ENCODE assay signal across 8 cellular contexts in the genomic region with DNA sequence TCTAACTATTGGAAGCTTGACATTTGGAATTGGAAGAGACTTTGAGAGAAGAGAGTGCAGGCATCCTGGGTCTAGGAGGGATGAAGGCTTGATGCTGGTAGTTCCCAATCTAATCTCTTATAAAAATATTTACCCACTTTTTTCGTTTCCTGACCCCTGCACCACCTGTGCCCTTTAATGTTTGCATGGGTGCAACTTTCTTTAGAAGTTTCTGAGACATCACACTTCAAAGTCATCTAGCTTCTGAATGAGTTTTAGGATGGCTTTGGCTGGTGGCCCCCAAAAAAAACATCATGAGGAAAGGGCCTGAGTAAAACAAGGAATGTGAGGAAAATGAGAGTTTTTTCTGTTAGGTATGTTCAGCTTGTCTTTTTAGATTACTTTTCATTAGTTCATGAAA. TPM values are rescaled to one million over a fixed set of nuclear protein-coding genes. Genes with fewer than 3 reads are reported as not detected.
DNase-seq lines count a peak whose midpoint lies in the region; ATAC-seq and TF ChIP-seq lines count a peak whose summit lies in the region.

No MANE protein-coding gene starts in this region.

- POLR2A ChIA-PET in activated CD4-positive, alpha-beta T cell treated with anti-CD3 and anti-CD28 coated beads, Interleukin-2, amount 10 ng/mL, durations not matched to agents 7 days and 5 days (lab: Charles Lee) = no interaction called here

- H3K27me3 ChIP-seq in left lung (no peaks in the 10 kb centered on the region), suprapubic skin (no peaks in the 10 kb centered on the region)

- H3K4me3 ChIP-seq in left lung (peak overlapping the region; percentile 80 to 100), suprapubic skin (peak overlapping the region; percentile 99)

- CTCF ChIA-PET in activated CD4-positive, alpha-beta T cell treated with anti-CD3 and anti-CD28 coated beads, Interleukin-2, amount 10 ng/mL, durations not matched to agents 7 days and 5 days (lab: Charles Lee) = interaction anchor here (1.1 kb wide), 1 partner anchor 8 kb away, joined by 3 read pairs; no protein-coding TSS in a partner anchor

- no peak for TF ChIP-seq EP300 in suprapubic skin (IDR thresholded peaks at IDR 0.05)

- TF ChIP-seq POLR2A in suprapubic skin (IDR thresholded peaks at IDR 0.05) = no peak

- H3K27ac Mint-ChIP-seq in activated CD4-positive, alpha-beta T cell treated with anti-CD3 and anti-CD28 coated beads, Interleukin-2, amount 10 ng/mL, durations not matched to agents 7 days and 5 days = peak overlapping the region; percentile 92
- peak overlapping the region; percentile 96 for H3K27ac Mint-ChIP-seq in activated naive CD8-positive, alpha-beta T cell treated with anti-CD3 and anti-CD28 coated beads, Interleukin-2, amount 50 U/mL, for 24 hours

- peaks cover 33% of the 10 kb centered on the region for H3K4me1 Mint-ChIP-seq in activated CD4-positive, alpha-beta T cell treated with anti-CD3 and anti-CD28 coated beads, Interleukin-2, amount 10 ng/mL, durations not matched to agents 7 days and 5 days
- peaks cover 27% of the 10 kb centered on the region for H3K4me1 Mint-ChIP-seq in activated naive CD8-positive, alpha-beta T cell treated with anti-CD3 and anti-CD28 coated beads, Interleukin-2, amount 50 U/mL, for 24 hours

- H3K4me1 ChIP-seq in left lung (peaks cover 6 to 23% of the 10 kb centered on the region in 2 donors), suprapubic skin (peaks cover 19% of the 10 kb centered on the region)

- peaks cover 38% of the 10 kb centered on the region for H3K36me3 Mint-ChIP-seq in activated CD4-positive, alpha-beta T cell treated with anti-CD3 and anti-CD28 coated beads, Interleukin-2, amount 10 ng/mL, durations not matched to agents 7 days and 5 days (ENCODE audit: low read depth)
- H3K36me3 Mint-ChIP-seq in activated naive CD8-positive, alpha-beta T cell treated with anti-CD3 and anti-CD28 coated beads, Interleukin-2, amount 50 U/mL, for 24 hours (ENCODE audit: low read depth) = peaks cover 35% of the 10 kb centered on the region

- no peaks in the 10 kb centered on the region for H3K9me3 ChIP-seq in left lung
- H3K9me3 ChIP-seq in suprapubic skin = no peaks in the 10 kb centered on the region

- H3K4me3 Mint-ChIP-seq in activated CD4-positive, alpha-beta T cell treated with anti-CD3 and anti-CD28 coated beads, Interleukin-2, amount 10 ng/mL, durations not matched to agents 7 days and 5 days = peak overlapping the region; percentile 94
- peak overlapping the region; percentile 95 for H3K4me3 Mint-ChIP-seq in activated naive CD8-positive, alpha-beta T cell treated with anti-CD3 and anti-CD28 coated beads, Interleukin-2, amount 50 U/mL, for 24 hours

- intact Hi-C loops in left lung (cut with DNase I) = no loop called here

- no peak for DNase-seq in activated CD4-positive, alpha-beta T cell treated with anti-CD3 and anti-CD28 coated beads, Interleukin-2, amount 10 ng/mL, durations not matched to agents 7 days and 5 days
- no peak for DNase-seq in activated CD4-positive, alpha-beta T cell treated with anti-CD3 and anti-CD28 coated beads for 1 hour
- DNase-seq in activated naive CD8-positive, alpha-beta T cell treated with anti-CD3 and anti-CD28 coated beads, Interleukin-2, amount 50 U/mL, for 24 hours = no peak
- DNase-seq in left lung (no peak), suprapubic skin (ENCODE audit: low spot score in 2 of 2) (no peak), CD1c-positive myeloid dendritic cell (ENCODE audit: extremely low spot score) (no peak), NCI-H1048 (lab: John Stamatoyannopoulos, UW) (no peak)
- no peak for DNase-seq in activated CD4-positive, CD25-positive, alpha-beta regulatory T cell treated with anti-CD3 and anti-CD28 coated beads, Interleukin-2, amount 50 U/mL, for 72 hours

- H3K9me3 Mint-ChIP-seq in activated CD4-positive, alpha-beta T cell treated with anti-CD3 and anti-CD28 coated beads, Interleukin-2, amount 10 ng/mL, durations not matched to agents 7 days and 5 days = no peaks in the 10 kb centered on the region
- no peaks in the 10 kb centered on the region for H3K9me3 Mint-ChIP-seq in activated naive CD8-positive, alpha-beta T cell treated with anti-CD3 and anti-CD28 coated beads, Interleukin-2, amount 50 U/mL, for 24 hours

- no peaks in the 10 kb centered on the region for H3K27me3 Mint-ChIP-seq in activated CD4-positive, alpha-beta T cell treated with anti-CD3 and anti-CD28 coated beads, Interleukin-2, amount 10 ng/mL, durations not matched to agents 7 days and 5 days
- H3K27me3 Mint-ChIP-seq in activated naive CD8-positive, alpha-beta T cell treated with anti-CD3 and anti-CD28 coated beads, Interleukin-2, amount 50 U/mL, for 24 hours = no peaks in the 10 kb centered on the region

- TF ChIP-seq CTCF in left lung (IDR thresholded peaks at IDR 0.05) = no peak
- TF ChIP-seq CTCF in suprapubic skin (IDR thresholded peaks at IDR 0.05) = no peak

- no peak for ATAC-seq in activated naive CD8-positive, alpha-beta T cell treated with anti-CD3 and anti-CD28 coated beads, Interleukin-2, amount 50 U/mL, for 24 hours
- ATAC-seq in left lung = no peak

- H3K27ac ChIP-seq in left lung (peak overlapping the region in 1 of 2 donors; percentile 93), suprapubic skin (no peak overlapping the region)

- WGBS in suprapubic skin = 3% methylated on average over 1 of the region's 1 CpG

- H3K36me3 ChIP-seq in left lung (peaks cover 0 to 33% of the 10 kb centered on the region in 2 donors), suprapubic skin (peaks cover 18% of the 10 kb centered on the region)

RNA-seq across cellular contexts. Expression of gene POLD3, which starts 1.1 kb away (rescaled TPM):
- total RNA-seq in activated CD4-positive, alpha-beta T cell treated with anti-CD3 and anti-CD28 coated beads, Interleukin-2, amount 10 ng/mL, durations not matched to agents 7 days and 5 days = 10 to 100 TPM; 52.6 to 57.0 TPM
- total RNA-seq in left lung (10 to 100 TPM; 15.0 to 22.7 TPM), suprapubic skin (10 to 100 TPM; 10.9 to 26.6 (median 14.7) TPM)
